Comparison of ENCODE assay signal across 1 cellular context in genomic region chr10:17742918-17743317, GRCh38.
TF ChIP-seq lines count a peak whose summit lies in the region.

No MANE protein-coding gene starts in this region.

TF ChIP-seq in K562, 482 proteins besides CTCF, POLR2A, EP300 and RAD21 (continued from another document and continues in another):
- no peak for TF ChIP-seq ZMIZ1 (IDR thresholded peaks at IDR 0.05; ENCODE audit: low read depth in 2 of 2, low read length in 2 of 2)
- TF ChIP-seq YBX1 (IDR thresholded peaks at IDR 0.05) = no peak
- no peak for TF ChIP-seq ZNF586 (CRISPR knock-in tag; conservative IDR thresholded peaks at IDR 0.05)
- TF ChIP-seq KLF13 (tag; IDR thresholded peaks at IDR 0.05; ENCODE audit: borderline replicate concordance, low read depth) = no peak
- no peak for TF ChIP-seq PRDM10 (IDR thresholded peaks at IDR 0.05; ENCODE audit: partially characterized antibody)
- no peak for TF ChIP-seq GTF2F1 (IDR thresholded peaks at IDR 0.05; ENCODE audit: low read depth, low read length)
- no peak for TF ChIP-seq SMARCC2 (IDR thresholded peaks at IDR 0.05; ENCODE audit: low read depth)
- no peak for TF ChIP-seq RBBP5 (IDR thresholded peaks at IDR 0.05; ENCODE audit: borderline replicate concordance, insufficient read depth, low read length, poor library complexity, severe bottlenecking)
- no peak for TF ChIP-seq PHF21A (IDR thresholded peaks at IDR 0.05; ENCODE audit: borderline replicate concordance, low read depth)
- TF ChIP-seq NKRF (IDR thresholded peaks at IDR 0.05; ENCODE audit: borderline replicate concordance) = no peak
- no peak for TF ChIP-seq YY1 (IDR thresholded peaks at IDR 0.05; ENCODE audit: borderline replicate concordance in 1 of 3, control insufficient read depth in 1 of 3, extremely low read depth in 1 of 3, insufficient read depth in 3 of 3, insufficient read length in 1 of 3, insufficient replicate concordance in 2 of 3, low read depth in 1 of 3, low read length in 2 of 3)
- TF ChIP-seq NUFIP1 (IDR thresholded peaks at IDR 0.05; ENCODE audit: partially characterized antibody) = no peak
- no peak for TF ChIP-seq HINFP (tag; conservative IDR thresholded peaks at IDR 0.05; ENCODE audit: low read depth)
- TF ChIP-seq FOS (IDR thresholded peaks at IDR 0.05; ENCODE audit: extremely low read depth, insufficient read length) = no peak
- TF ChIP-seq PTBP1 (IDR thresholded peaks at IDR 0.05; ENCODE audit: low read depth, low read length) = no peak
- no peak for TF ChIP-seq BCOR (IDR thresholded peaks at IDR 0.05)
- no peak for TF ChIP-seq NEUROD1 (IDR thresholded peaks at IDR 0.05; ENCODE audit: borderline replicate concordance, low read depth, low read length, partially characterized antibody)
- TF ChIP-seq ZFP36 (IDR thresholded peaks at IDR 0.05; ENCODE audit: low read depth, low read length, partially characterized antibody) = no peak
- no peak for TF ChIP-seq ZNF212 (CRISPR knock-in tag; IDR thresholded peaks at IDR 0.05)
- no peak for TF ChIP-seq HMGXB4 (CRISPR knock-in tag; IDR thresholded peaks at IDR 0.05)
- TF ChIP-seq CBX5 (IDR thresholded peaks at IDR 0.05; ENCODE audit: borderline replicate concordance, low read depth) = no peak
- TF ChIP-seq HDAC1 (IDR thresholded peaks at IDR 0.05) = no peak
- TF ChIP-seq ZNF121 (CRISPR knock-in tag; conservative IDR thresholded peaks at IDR 0.05) = no peak
- TF ChIP-seq SRSF1 (IDR thresholded peaks at IDR 0.05; ENCODE audit: low read depth, low read length) = no peak
- TF ChIP-seq TFE3 (CRISPR knock-in tag; IDR thresholded peaks at IDR 0.05) = no peak
- no peak for TF ChIP-seq BACH1 (tag; IDR thresholded peaks at IDR 0.05)
- 0 out of 4 replicates have a peak, but pooled peaks of 1 of the 2 experiments have one; percentile 15 for TF ChIP-seq FOXK2 (conservative IDR thresholded peaks at IDR 0.05 in 1 of 2, IDR thresholded peaks at IDR 0.05 in 1 of 2; ENCODE audit: low read depth in 2 of 2)
- peak; percentile 51; the same call in 1 of the 2 replicates for TF ChIP-seq DEAF1 (CRISPR knock-in tag; IDR thresholded peaks at IDR 0.05)
- TF ChIP-seq THAP7 (CRISPR knock-in tag; IDR thresholded peaks at IDR 0.05) = no peak
- TF ChIP-seq CTBP1 (IDR thresholded peaks at IDR 0.05; ENCODE audit: borderline replicate concordance) = 0 out of 2 replicates have a peak, but pooled peaks have one; percentile 17
- TF ChIP-seq TAF7 (tag; IDR thresholded peaks at IDR 0.05) = no peak
- TF ChIP-seq PCBP2 (IDR thresholded peaks at IDR 0.05; ENCODE audit: low read depth, low read length, poor library complexity, severe bottlenecking) = no peak
- TF ChIP-seq SIX5 (IDR thresholded peaks at IDR 0.05; ENCODE audit: borderline replicate concordance in 1 of 2, insufficient read depth in 1 of 2, low read depth in 1 of 2, low read length in 2 of 2) = no peak
- no peak for TF ChIP-seq ETV1 (tag; conservative IDR thresholded peaks at IDR 0.05; ENCODE audit: low read depth)
- no peak for TF ChIP-seq NR2C1 (IDR thresholded peaks at IDR 0.05)
- no peak for TF ChIP-seq NR2C1 (tag; IDR thresholded peaks at IDR 0.05)
- no peak for TF ChIP-seq BCLAF1 (IDR thresholded peaks at IDR 0.05; ENCODE audit: borderline replicate concordance in 1 of 2, control insufficient read depth in 1 of 2, low read depth in 2 of 2, low read length in 1 of 2)
